18 cellular contexts compared by ENCODE assay signal in the genomic region with DNA sequence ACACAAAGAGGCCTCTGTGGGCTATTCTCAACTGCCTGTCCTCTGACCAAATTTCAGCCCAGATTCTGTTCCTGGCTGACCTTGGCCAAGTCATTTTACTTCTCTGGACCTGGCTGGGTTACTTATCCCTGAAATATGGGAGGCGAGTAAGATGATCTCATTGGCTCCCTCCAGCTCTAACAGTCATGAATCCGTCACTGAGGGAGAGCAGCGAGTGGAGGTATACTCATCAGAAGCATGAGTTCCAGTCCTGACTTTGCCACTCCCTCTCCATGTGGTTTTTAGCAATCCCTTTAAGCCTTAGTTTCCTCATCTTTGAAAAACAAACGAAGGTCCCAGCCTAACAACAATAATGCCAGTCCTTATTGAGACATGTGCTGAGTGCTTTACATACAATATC.
A peak's percentile ranks its signal among the peaks of the same experiment; 100 is the strongest.
DNase-seq lines count a peak whose midpoint lies in the region; ATAC-seq, FAIRE-seq and TF ChIP-seq lines count a peak whose summit lies in the region.
"Had no signal": no experiment of that assay in that cellular context is flagged by ENCODE, and none has a peak within 500 bp of the region (broad histone marks: within the 10 kb centered on the region; RNA-seq: fewer than 3 reads in every experiment).

No MANE protein-coding gene starts in this region.

- H3K9ac ChIP-seq in GM23248 = no peak overlapping the region

- in situ Hi-C loops in GM23248 (cut with MboI) = no loop called here

- H3K9me3 ChIP-seq in GM23248 (ENCODE audit: low read depth) = no peaks in the 10 kb centered on the region

- no peak for TF ChIP-seq CTCF in bronchial epithelial cell (IDR thresholded peaks at IDR 0.05; ENCODE audit: insufficient read depth, low read length, severe bottlenecking)

- H3K79me2 ChIP-seq in GM23248 (ENCODE audit: insufficient read depth) = no peaks in the 10 kb centered on the region

- WGBS in GM23248 (ENCODE audit: low coverage in 1 of 2, low lambda C conversion rate in 2 of 2, missing lambda C conversion rate in 2 of 2), 2 experiments = 62 to 63% methylated on average over 4 of the region's 4 CpGs

- H3K4me3 ChIP-seq in GM23248 (no peak overlapping the region), bronchial epithelial cell (ENCODE audit: low read depth, low read length) (no peak overlapping the region)
- H3K4me3 ChIP-seq: GM12878 had no signal

- no peaks in the 10 kb centered on the region for H4K20me1 ChIP-seq in GM23248 (ENCODE audit: insufficient read depth)

- H3K27me3 ChIP-seq in GM23248 (replicated peaks; ENCODE audit: insufficient read depth) = no peaks in the 10 kb centered on the region; the same call in 1 of the 2 replicates
- no peaks in the 10 kb centered on the region for H3K27me3 ChIP-seq in bronchial epithelial cell (ENCODE audit: control insufficient read depth, insufficient read depth, low read length)

- H3F3A ChIP-seq in GM23248 (ENCODE audit: insufficient read depth) = no peaks in the 10 kb centered on the region

- DNase-seq in GM23248 (peak; percentile 12), bronchial epithelial cell (ENCODE audit: low read depth) (peak; percentile 21), stromal cell of bone marrow (ENCODE audit: low read depth) (peak; percentile 0), GF-D8 (lab: John Stamatoyannopoulos, UW) (no peak)
- DNase-seq: C1 segment of cervical spinal cord; CD4-positive, CD25-positive, alpha-beta regulatory T cell; CD8-positive, alpha-beta memory T cell; DMS53; DMS79 treated with DMSO at 0.1 percent for 48 hours; H7; HCEC 1CT had no signal

- no peak overlapping the region for H2AFZ ChIP-seq in GM23248

- ATAC-seq in esophagus mucosa = peak; percentile 90
- ATAC-seq in GM18498 (IDR thresholded peaks at IDR 0.05; ENCODE audit: unreplicated experiment) = no peak
- no peak for ATAC-seq in GM18868 (IDR thresholded peaks at IDR 0.05; ENCODE audit: unreplicated experiment)
- ATAC-seq: GM12878 had no signal

- H3K9me2 ChIP-seq in GM23248 (ENCODE audit: insufficient read depth) = no peaks in the 10 kb centered on the region

- FAIRE-seq in bronchial epithelial cell (lab: Jason Lieb, UNC) = peak; percentile 93
- FAIRE-seq: G401.6, GM12878, GM18507, H1 had no signal

- H3K4me1 ChIP-seq in GM23248 (ENCODE audit: insufficient read depth) = no peaks in the 10 kb centered on the region

- no peak overlapping the region for H3K4me2 ChIP-seq in GM23248 (ENCODE audit: unreplicated experiment)

- no peaks in the 10 kb centered on the region for H3K36me3 ChIP-seq in GM23248 (ENCODE audit: low read depth)
- H3K36me3 ChIP-seq in bronchial epithelial cell (ENCODE audit: control insufficient read depth, insufficient read depth, low read length) = no peaks in the 10 kb centered on the region

- H3K27ac ChIP-seq in GM23248 = no peak overlapping the region
